ENCODE assay signal across 21 cellular contexts in genomic region chr4:150363721-150364688, GRCh38.
DNase-seq lines count a peak whose midpoint lies in the region; ATAC-seq and TF ChIP-seq lines count a peak whose summit lies in the region.
"Had no signal": no experiment of that assay in that cellular context is flagged by ENCODE, and none has a peak within 500 bp of the region (broad histone marks: within the 10 kb centered on the region; RNA-seq: fewer than 3 reads in every experiment).

No MANE protein-coding gene starts in this region.

- no peak overlapping the region for H4K5ac ChIP-seq in mesendoderm (ENCODE audit: low read length)

- H2AFZ ChIP-seq in osteoblast (ENCODE audit: low read length): no peak overlapping the region

- H2BK15ac ChIP-seq in mesendoderm (replicated peaks; ENCODE audit: low read depth): no peak overlapping the region

- DNase-seq in NCI-H2171 treated with DMSO at 0.1 percent for 48 hours (lab: John Stamatoyannopoulos, UW): peak; percentile 29
- no peak for DNase-seq in NCI-H2171 (lab: John Stamatoyannopoulos, UW)
- DNase-seq in NCI-H69 (lab: John Stamatoyannopoulos, UW): peak; percentile 41
- DNase-seq in osteoblast (ENCODE audit: insufficient read length, low spot score, missing footprints): peak; percentile 53
- DNase-seq in activated CD8-positive, alpha-beta memory T cell treated with anti-CD3 and anti-CD28 coated beads, Interleukin-2, amount 50 U/mL, for 48 hours: no peak
- DNase-seq in mesendoderm: no peak
- no peak for DNase-seq in H4 (ENCODE audit: low spot score)
- DNase-seq: activated CD4-positive, alpha-beta T cell treated with anti-CD3 and anti-CD28 coated beads, Interleukin-2, amount 10 ng/mL, durations not matched to agents 7 days and 5 days; activated T-cell treated with anti-CD3 and anti-CD28 coated beads, Interleukin-2, amount 50 U/mL, for 24 hours; effector CD4-positive, alpha-beta T cell; H7; heart right ventricle; mammary epithelial cell; NCI-H1694; NCI-H526; upper lobe of right lung had no signal

- H3K18ac ChIP-seq in mesendoderm (ENCODE audit: low read length): no peak overlapping the region

- H3K27ac ChIP-seq in osteoblast (ENCODE audit: low read depth, low read length) (no peak overlapping the region), mesendoderm (ENCODE audit: low read depth, low read length) (no peak overlapping the region)
- H3K27ac ChIP-seq: C4-2B, heart right ventricle, HL-60, upper lobe of right lung had no signal

- H3K9me3 ChIP-seq in osteoblast (ENCODE audit: low read depth, low read length): no peaks in the 10 kb centered on the region
- H3K9me3 ChIP-seq: heart right ventricle, upper lobe of right lung had no signal

- no peaks in the 10 kb centered on the region for H3K79me2 ChIP-seq in osteoblast (ENCODE audit: insufficient read depth, low read length)
- H3K79me2 ChIP-seq in mesendoderm (ENCODE audit: control insufficient read depth, insufficient read depth, low read length): no peaks in the 10 kb centered on the region

- no peak overlapping the region for H3K4ac ChIP-seq in mesendoderm (ENCODE audit: low read depth, low read length)

- H4K20me1 ChIP-seq in osteoblast (ENCODE audit: insufficient read depth, low read length): no peaks in the 10 kb centered on the region

- no peak overlapping the region for H3K23ac ChIP-seq in mesendoderm (ENCODE audit: low read length)

- H3K4me1 ChIP-seq in osteoblast (ENCODE audit: insufficient read depth, low read length) (no peaks in the 10 kb centered on the region), mesendoderm (ENCODE audit: control insufficient read depth, low read depth, low read length) (peaks cover 6% of the 10 kb centered on the region)
- H3K4me1 ChIP-seq: upper lobe of right lung had no signal

- no peak overlapping the region for H2BK5ac ChIP-seq in mesendoderm (ENCODE audit: low read length)

- H3K9ac ChIP-seq in mesendoderm (ENCODE audit: low read length): no peak overlapping the region

- H2BK120ac ChIP-seq in mesendoderm (ENCODE audit: low read depth, low read length): no peak overlapping the region

- H3K79me1 ChIP-seq in mesendoderm (ENCODE audit: low read length): no peaks in the 10 kb centered on the region

- no peaks in the 10 kb centered on the region for H3K36me3 ChIP-seq in osteoblast (ENCODE audit: insufficient read depth, low read length)
- H3K36me3 ChIP-seq in mesendoderm (ENCODE audit: control insufficient read depth, insufficient read depth, low read length): no peaks in the 10 kb centered on the region
- H3K36me3 ChIP-seq: heart right ventricle, upper lobe of right lung had no signal

- H3K4me2 ChIP-seq in osteoblast (ENCODE audit: insufficient read depth, low read length) (no peak overlapping the region), mesendoderm (ENCODE audit: low read length) (no peak overlapping the region)

- H2AK5ac ChIP-seq in mesendoderm (ENCODE audit: low read length): no peak overlapping the region

- TF ChIP-seq CTCF in osteoblast (IDR thresholded peaks at IDR 0.05; ENCODE audit: extremely low read depth, low read depth, low read length): no peak

- no peak overlapping the region for H4K8ac ChIP-seq in mesendoderm (ENCODE audit: low read depth, low read length)

- peak; percentile 50 for ATAC-seq in GM21447 (IDR thresholded peaks at IDR 0.05; ENCODE audit: unreplicated experiment)
- ATAC-seq: heart right ventricle, K562, SK-N-SH treated with all-trans-retinoic acid at 6 μM for 48 hours, upper lobe of right lung had no signal

- no CpG with 5 or more reads among the region's 2 CpGs for WGBS in mesendoderm (ENCODE audit: extremely low coverage, insufficient coverage, low lambda C conversion rate)

- no peak overlapping the region for H3K56ac ChIP-seq in mesendoderm (ENCODE audit: low read length)

- no peak overlapping the region for H3K4me3 ChIP-seq in osteoblast (ENCODE audit: insufficient read depth, low read length)
- H3K4me3 ChIP-seq in mesendoderm (ENCODE audit: low read length): no peak overlapping the region
- H3K4me3 ChIP-seq: heart right ventricle, K562, upper lobe of right lung had no signal

- no peaks in the 10 kb centered on the region for H3K27me3 ChIP-seq in osteoblast (ENCODE audit: insufficient read depth, low read length)
- no peaks in the 10 kb centered on the region for H3K27me3 ChIP-seq in mesendoderm (ENCODE audit: insufficient read depth, low read length, poor library complexity)
- H3K27me3 ChIP-seq: heart right ventricle, upper lobe of right lung had no signal

Comparison
In these comparisons a context has a peak if more than half of its experiments do, and no peak if none do; other contexts are left out.
1. DNase-seq: peak in NCI-H2171 treated with DMSO at 0.1 percent for 48 hours (single experiment), NCI-H69 (single experiment) and osteoblast (single experiment); none in NCI-H2171 (single experiment), activated CD8-positive, alpha-beta memory T cell treated with anti-CD3 and anti-CD28 coated beads, Interleukin-2, amount 50 U/mL, for 48 hours (single experiment), mesendoderm (single experiment) and H4 (single experiment).